8 cellular contexts compared by ENCODE assay signal in genomic region chr14:99683619-99684355, GRCh38. TPM values are rescaled to one million over a fixed set of nuclear protein-coding genes. Genes with fewer than 3 reads are reported as not detected.
DNase-seq lines count a peak whose midpoint lies in the region; ATAC-seq and TF ChIP-seq lines count a peak whose summit lies in the region.

Gene CYP46A1 (plus strand): TSS chr14:99684298. CDS start chr14:99684418, 120 bp downstream.

- WGBS in testis, 2 donors = 0 to 1% methylated on average over 16 to 45 of the region's 77 CpGs

- no peak for TF ChIP-seq CTCF in GM06990 (IDR thresholded peaks at IDR 0.05; ENCODE audit: insufficient read depth, low read length, poor library complexity, severe bottlenecking)
- TF ChIP-seq CTCF in NB4 (IDR thresholded peaks at IDR 0.05; ENCODE audit: low read depth, low read length) = no peak
- TF ChIP-seq CTCF in testis (IDR thresholded peaks at IDR 0.05) = peak in 2 of 3 experiments; percentile 10 to 16

- H3K27me3 ChIP-seq in GM06990 (replicated peaks; ENCODE audit: control insufficient read depth, insufficient read depth, low read length) (peaks cover 2% of the 10 kb centered on the region), testis (no peaks in the 10 kb centered on the region)

- H3K4me3 ChIP-seq in GM06990 (replicated peaks; ENCODE audit: low read depth, low read length) (peak within 1 kb of the TSS; percentile 67), NB4 (ENCODE audit: low read depth, low read length) (peak within 1 kb of the TSS; percentile 67), testis (peak within 1 kb of the TSS; percentile 70 to 95)

- peaks cover 9% of the 10 kb centered on the region for H3K4me1 ChIP-seq in testis

- DNase-seq in GM06990 (ENCODE audit: extremely low read depth, insufficient read length) (peak; percentile 98), NB4 (ENCODE audit: low read depth) (peak; percentile 98), SK-N-DZ (ENCODE audit: low spot score) (peak; percentile 89), globus pallidus (ENCODE audit: low spot score) (peak; percentile 100), occipital lobe (lab: John Stamatoyannopoulos, UW) (peak; percentile 100), testis (peak; percentile 100)
- peak; percentile 100 for DNase-seq in activated naive CD4-positive, alpha-beta T cell treated with anti-CD3 and anti-CD28 coated beads, Interleukin-2, amount 50 U/mL, for 16 hours

- H3K36me3 ChIP-seq in GM06990 (ENCODE audit: control insufficient read depth, insufficient read depth, low read length) (no peaks in the 10 kb centered on the region), testis (ENCODE audit: low read depth, missing control alignments) (no peaks in the 10 kb centered on the region)

- intact Hi-C loops in testis (cut with DNase I; ENCODE audit: low total_unique reads) = no loop called here

- H3K9me3 ChIP-seq in testis = no peaks in the 10 kb centered on the region

- peak; percentile 62 for TF ChIP-seq POLR2A in NB4 (IDR thresholded peaks at IDR 0.05; ENCODE audit: extremely low read depth, insufficient read length)
- TF ChIP-seq POLR2A in testis (IDR thresholded peaks at IDR 0.05) = no peak

- peak; percentile 91 for ATAC-seq in HG02571 (IDR thresholded peaks at IDR 0.05; ENCODE audit: unreplicated experiment)

- peak within 1 kb of the TSS; percentile 77 to 88 for H3K27ac ChIP-seq in testis

RNA-seq across cellular contexts. Expression of gene CYP46A1, which starts in this region (rescaled TPM):
- 0.06 TPM in 1 of 2 replicates, not detected in the other for polyA plus RNA-seq in SK-N-DZ (2014; cell fraction: cytosol; rRNA removed)
- 0.05 TPM in 1 of 2 replicates, not detected in the other for polyA plus RNA-seq in SK-N-DZ (2014; cell fraction: nucleus; rRNA removed)
- 2.3 TPM for total RNA-seq in occipital lobe
- total RNA-seq in testis = 1 to 10 TPM; 4.2 to 4.6 TPM
- polyA plus RNA-seq in testis (ENCODE audit: insufficient read depth, low read depth, low replicate concordance) = 2.5 TPM

Comparison
In these comparisons a context has a peak if more than half of its experiments do, and no peak if none do; other contexts are left out.
1. Peak in every context shown above with its lines: DNase-seq, ATAC-seq, H3K4me3 ChIP-seq and H3K27ac ChIP-seq.
2. CTCF ChIP-seq: peak in testis (2 of 3); none in GM06990 (single experiment) and NB4 (single experiment).